8 cellular contexts compared by ENCODE assay signal in the genomic region with DNA sequence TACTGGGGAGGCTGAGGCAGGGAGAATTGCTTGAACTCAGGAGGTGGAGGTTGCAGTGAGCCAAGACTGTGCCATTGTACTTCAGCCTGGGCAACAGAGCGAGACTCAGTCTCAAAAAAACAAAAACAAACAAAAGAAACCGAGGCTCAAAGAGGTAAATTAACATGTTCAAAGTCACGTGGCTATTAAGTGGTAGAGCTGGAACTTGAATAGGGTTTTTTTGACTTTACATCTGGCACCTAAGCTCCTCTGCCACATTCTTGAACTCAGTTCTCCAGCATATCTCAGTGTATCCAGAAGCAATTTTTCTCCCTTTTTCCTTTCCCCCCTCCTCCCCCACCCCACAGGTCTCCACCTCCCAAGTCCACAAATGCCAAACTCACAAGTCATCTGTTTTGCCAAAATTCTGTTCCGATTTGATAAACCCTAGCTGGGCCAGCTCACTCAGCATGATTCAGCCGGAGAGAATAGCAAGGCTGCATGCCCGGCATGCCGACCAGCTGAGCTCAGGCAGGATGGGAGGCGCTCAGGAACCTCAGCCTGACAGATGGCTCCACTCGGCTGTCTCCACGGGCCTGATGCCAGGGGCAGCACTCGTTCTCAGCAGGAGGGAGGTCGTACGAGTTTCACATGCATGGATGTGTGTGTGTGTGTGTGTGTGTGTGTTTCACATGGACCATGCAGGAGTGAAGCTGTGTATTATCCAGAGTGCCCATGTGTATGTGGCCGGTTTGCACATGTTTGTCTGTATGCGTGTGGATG.
A peak's percentile ranks its signal among the peaks of the same experiment; 100 is the strongest.
DNase-seq lines count a peak whose midpoint lies in the region; ATAC-seq, FAIRE-seq and TF ChIP-seq lines count a peak whose summit lies in the region.

No MANE protein-coding gene starts in this region.

- H4K20me1 ChIP-seq in H9 (ENCODE audit: control insufficient read depth, insufficient read depth, insufficient read length) (peaks cover 3% of the 10 kb centered on the region), endothelial cell of umbilical vein (replicated peaks; ENCODE audit: control insufficient read depth, extremely low read depth, insufficient read depth, low read length) (no peaks in the 10 kb centered on the region)

- TSS peak; percentile 74 for BruUV-seq in endothelial cell of umbilical vein (replicated peaks; lab: Mats Ljungman, UMichigan)

- WGBS in H9 (ENCODE audit: extremely low coverage, insufficient read length, low lambda C conversion rate) = no CpG with 5 or more reads among the region's 15 CpGs
- 16% methylated on average over 15 of the region's 15 CpGs for WGBS in lower leg skin, 2 donors

- H2AK5ac ChIP-seq in H9 (ENCODE audit: insufficient read length, low read length) = no peak overlapping the region

- no peak overlapping the region for H2BK5ac ChIP-seq in H9 (ENCODE audit: insufficient read length, low read length)

- CTCF ChIA-PET in endothelial cell of umbilical vein (lab: Charles Lee) = interaction anchor here (0.6 to 9.5 kb wide), 10 partner anchors 9 to 120 kb away, joined by 3 to 261 read pairs (median 4); no protein-coding TSS in a partner anchor
- CTCF ChIA-PET in activated CD8-positive, alpha-beta memory T cell treated with anti-CD3 and anti-CD28 coated beads, Interleukin-2, amount 10 ng/mL, durations not matched to agents 7 days and 5 days (lab: Charles Lee) = interaction anchor here (0.6 to 1.4 kb wide), 4 partner anchors 114 to 486 kb away, joined by 3 to 7 read pairs (median 4); no protein-coding TSS in a partner anchor

- H4K91ac ChIP-seq in H9 (ENCODE audit: insufficient read length, low read depth, low read length) = no peak overlapping the region

- no peak overlapping the region for H3T11ph ChIP-seq in H9 (ENCODE audit: low read length)

- H2BK12ac ChIP-seq in H9 (ENCODE audit: insufficient read length, low read depth, low read length) = no peak overlapping the region

- 0 out of 7 replicates have a peak overlapping the region, but pooled peaks of 1 of the 3 experiments have one; percentile 31 for H3K27ac Mint-ChIP-seq in H9
- H3K27ac Mint-ChIP-seq in activated CD8-positive, alpha-beta memory T cell treated with anti-CD3 and anti-CD28 coated beads, Interleukin-2, amount 10 ng/mL, durations not matched to agents 7 days and 5 days = no peak overlapping the region

- no peaks in the 10 kb centered on the region for H3K9me1 ChIP-seq in endothelial cell of umbilical vein (replicated peaks; ENCODE audit: control insufficient read depth, extremely low read depth, insufficient read depth, low read length)

- no peaks in the 10 kb centered on the region for H3K23me2 ChIP-seq in H9 (ENCODE audit: insufficient read length, low read depth, low read length, poor library complexity, severe bottlenecking)

- POLR2A ChIA-PET in endothelial cell of umbilical vein (lab: Charles Lee) = interaction anchor here (0.5 to 1.3 kb wide), 10 partner anchors 17 to 172 kb away, joined by 3 to 8 read pairs (median 3); no protein-coding TSS in a partner anchor

- H3K18ac ChIP-seq in H9 (ENCODE audit: insufficient read length, low read depth, low read length) = no peak overlapping the region

- H3K27me3 ChIP-seq in H9 (ENCODE audit: insufficient read depth, low read length) = no peaks in the 10 kb centered on the region
- no peaks in the 10 kb centered on the region for H3K27me3 ChIP-seq in NT2/D1 (ENCODE audit: insufficient read depth, insufficient read length)
- H3K27me3 ChIP-seq in endothelial cell of umbilical vein (ENCODE audit: control insufficient read depth in 2 of 2, insufficient read depth in 2 of 2, low read length in 2 of 2) = no peaks in the 10 kb centered on the region
- H3K27me3 ChIP-seq in uterus = no peaks in the 10 kb centered on the region

- H3K79me1 ChIP-seq in H9 (ENCODE audit: insufficient read depth, low read depth, low read length, poor library complexity, severe bottlenecking) = no peaks in the 10 kb centered on the region

- no peak overlapping the region for H4K8ac ChIP-seq in H9 (replicated peaks; ENCODE audit: insufficient read length, low read depth, low read length)

- H3K56ac ChIP-seq in H9 (ENCODE audit: insufficient read length, low read depth, low read length) = no peak overlapping the region

- H3K9me3 Mint-ChIP-seq in H9 = no peaks in the 10 kb centered on the region
- H3K9me3 Mint-ChIP-seq in activated CD8-positive, alpha-beta memory T cell treated with anti-CD3 and anti-CD28 coated beads, Interleukin-2, amount 10 ng/mL, durations not matched to agents 7 days and 5 days (ENCODE audit: low read depth) = no peaks in the 10 kb centered on the region

- no peak overlapping the region for H2BK120ac ChIP-seq in H9 (ENCODE audit: low read depth, low read length, poor library complexity, severe bottlenecking)

- no peak for ATAC-seq in HG03025 (IDR thresholded peaks at IDR 0.05; ENCODE audit: low FRiP score, unreplicated experiment)
- ATAC-seq in activated CD8-positive, alpha-beta memory T cell treated with anti-CD3 and anti-CD28 coated beads, Interleukin-2, amount 10 ng/mL, durations not matched to agents 7 days and 5 days = no peak

- no peak for TF ChIP-seq CTCF in H9 (conservative IDR thresholded peaks at IDR 0.05)
- no peak for TF ChIP-seq CTCF in endothelial cell of umbilical vein (IDR thresholded peaks at IDR 0.05; ENCODE audit: extremely low read depth in 1 of 2, insufficient read depth in 1 of 2, low read depth in 1 of 2, low read length in 2 of 2)
- no peak for TF ChIP-seq CTCF in lower leg skin (IDR thresholded peaks at IDR 0.05)
- TF ChIP-seq CTCF in uterus (IDR thresholded peaks at IDR 0.05) = no peak
- no peak for TF ChIP-seq CTCF in D721Med (IDR thresholded peaks at IDR 0.05; ENCODE audit: insufficient read depth, missing control alignments)

- H3K36me3 ChIP-seq in NT2/D1 (ENCODE audit: insufficient read depth, insufficient read length, low read length) (no peaks in the 10 kb centered on the region), endothelial cell of umbilical vein (ENCODE audit: control insufficient read depth in 2 of 2, extremely low read depth in 1 of 2, insufficient read depth in 2 of 2, low read length in 2 of 2) (no peaks in the 10 kb centered on the region), uterus (no peaks in the 10 kb centered on the region)

- H3K4me3 Mint-ChIP-seq in H9 = no peak overlapping the region
- H3K4me3 Mint-ChIP-seq in activated CD8-positive, alpha-beta memory T cell treated with anti-CD3 and anti-CD28 coated beads, Interleukin-2, amount 10 ng/mL, durations not matched to agents 7 days and 5 days = no peak overlapping the region

- no peak overlapping the region for H2BK15ac ChIP-seq in H9 (ENCODE audit: low read depth, low read length)

- H3K27ac ChIP-seq in H9 (ENCODE audit: insufficient read length, low read depth, low read length) (no peak overlapping the region), endothelial cell of umbilical vein (ENCODE audit: insufficient read depth, low read depth, low read length) (peak overlapping the region; percentile 69), uterus (peak overlapping the region; percentile 43 to 68)

- no peak overlapping the region for H2BK20ac ChIP-seq in H9 (ENCODE audit: low read depth, low read length, poor library complexity, severe bottlenecking)

- H3K79me2 ChIP-seq in H9 (ENCODE audit: insufficient read depth, low read length) (no peaks in the 10 kb centered on the region), endothelial cell of umbilical vein (ENCODE audit: control insufficient read depth, insufficient read depth, low read length) (no peaks in the 10 kb centered on the region)

- H3K9me3 ChIP-seq in H9 (ENCODE audit: control insufficient read depth, low read depth, low read length) = no peaks in the 10 kb centered on the region
- no peaks in the 10 kb centered on the region for H3K9me3 ChIP-seq in NT2/D1 (ENCODE audit: insufficient read depth, low read length)
- H3K9me3 ChIP-seq in endothelial cell of umbilical vein (replicated peaks; ENCODE audit: control insufficient read depth, insufficient read depth, low read length) = no peaks in the 10 kb centered on the region
- H3K9me3 ChIP-seq in uterus = no peaks in the 10 kb centered on the region

- peak; percentile 98 for FAIRE-seq in endothelial cell of umbilical vein (lab: Jason Lieb, UNC)
- FAIRE-seq in D721Med (lab: Jason Lieb, UNC) = no peak

- no peak overlapping the region for H3K9ac ChIP-seq in H9 (ENCODE audit: extremely low read depth, insufficient read length, low read length)
- H3K9ac ChIP-seq in NT2/D1 (ENCODE audit: insufficient read length, low read depth) = peak overlapping the region; percentile 16
- H3K9ac ChIP-seq in endothelial cell of umbilical vein (replicated peaks; ENCODE audit: extremely low read depth, insufficient read depth, low read length) = peak overlapping the region; percentile 21

- H3K23ac ChIP-seq in H9 (ENCODE audit: insufficient read length, low read depth, low read length) = no peak overlapping the region

- H3K4me1 Mint-ChIP-seq in H9 = peaks cover 8 to 12% of the 10 kb centered on the region in 2 experiments
- peaks cover 9% of the 10 kb centered on the region for H3K4me1 Mint-ChIP-seq in activated CD8-positive, alpha-beta memory T cell treated with anti-CD3 and anti-CD28 coated beads, Interleukin-2, amount 10 ng/mL, durations not matched to agents 7 days and 5 days

- intact Hi-C loops in endothelial cell of umbilical vein (cut with micrococcal nuclease) (loop anchor here (1.0 to 2.0 kb wide), 6 partner anchors 24 to 122 kb away; partner anchors contain the start of genes COPB1 and RRAS2), lower leg skin (cut with DNase I; ENCODE audit: low total_unique reads) (no loop called here), uterus (cut with DNase I; ENCODE audit: low total_unique reads) (no loop called here)

- DNase-seq in H9 (peak; percentile 90), NT2/D1 (ENCODE audit: low read depth, low spot score) (peak; percentile 82), endothelial cell of umbilical vein (ENCODE audit: low read depth, low spot score) (peak; percentile 98), lower leg skin (ENCODE audit: low spot score in 2 of 2) (peak; percentile 60 to 93), uterus (peak; percentile 85 to 87), D721Med (ENCODE audit: insufficient read length, low spot score) (no peak)
- DNase-seq in activated CD8-positive, alpha-beta memory T cell treated with anti-CD3 and anti-CD28 coated beads, Interleukin-2, amount 10 ng/mL, durations not matched to agents 7 days and 5 days = no peak

- H4K5ac ChIP-seq in H9 (ENCODE audit: insufficient read length, low read depth, low read length) = no peak overlapping the region

- H3K4me1 ChIP-seq in H9 (ENCODE audit: insufficient read depth, low read length) = peaks cover 3% of the 10 kb centered on the region
- peaks cover 4% of the 10 kb centered on the region for H3K4me1 ChIP-seq in NT2/D1 (ENCODE audit: insufficient read depth, insufficient read length)
- peaks cover 44% of the 10 kb centered on the region for H3K4me1 ChIP-seq in endothelial cell of umbilical vein (ENCODE audit: control insufficient read depth, extremely low read depth, insufficient read depth, low read length)
- peaks cover 6 to 9% of the 10 kb centered on the region in 2 donors for H3K4me1 ChIP-seq in uterus

- no peak overlapping the region for H3K4ac ChIP-seq in H9 (ENCODE audit: low read depth, low read length)

- peaks cover 4% of the 10 kb centered on the region for H3K27me3 Mint-ChIP-seq in H9 (ENCODE audit: low read depth)
- no peaks in the 10 kb centered on the region for H3K27me3 Mint-ChIP-seq in activated CD8-positive, alpha-beta memory T cell treated with anti-CD3 and anti-CD28 coated beads, Interleukin-2, amount 10 ng/mL, durations not matched to agents 7 days and 5 days

- H3K36me3 Mint-ChIP-seq in H9 (ENCODE audit: insufficient read depth in 1 of 3, low read depth in 3 of 3) = no peaks in the 10 kb centered on the region
- H3K36me3 Mint-ChIP-seq in activated CD8-positive, alpha-beta memory T cell treated with anti-CD3 and anti-CD28 coated beads, Interleukin-2, amount 10 ng/mL, durations not matched to agents 7 days and 5 days = no peaks in the 10 kb centered on the region

- H3K4me3 ChIP-seq in NT2/D1 (ENCODE audit: insufficient read length, low read depth) = no peak overlapping the region
- no peak overlapping the region for H3K4me3 ChIP-seq in endothelial cell of umbilical vein (replicated peaks in 1 of 3; ENCODE audit: insufficient read depth in 1 of 3, low read depth in 1 of 3, low read length in 3 of 3)
- H3K4me3 ChIP-seq in lower leg skin (ENCODE audit: low read depth, poor library complexity, severe bottlenecking) = no peak overlapping the region
- H3K4me3 ChIP-seq in uterus = no peak overlapping the region

- dilution Hi-C loops in endothelial cell of umbilical vein (cut with MboI; ENCODE audit: extremely low pct_ligation_motif_present, low sequenced_read_pairs) = no loop called here

- H3K4me2 ChIP-seq in H9 (ENCODE audit: insufficient read depth, insufficient read length, low read length) (peak overlapping the region; percentile 12), endothelial cell of umbilical vein (ENCODE audit: insufficient read depth, low read length) (peak overlapping the region; percentile 5)

- TF ChIP-seq POLR2A in endothelial cell of umbilical vein (IDR thresholded peaks at IDR 0.05; ENCODE audit: low read depth, low read length) = peak; percentile 69
- TF ChIP-seq POLR2A in lower leg skin (IDR thresholded peaks at IDR 0.05) = no peak
- TF ChIP-seq POLR2A in uterus (IDR thresholded peaks at IDR 0.05) = no peak

- no peak overlapping the region for H2AFZ ChIP-seq in H9 (ENCODE audit: low read length)
- no peak overlapping the region for H2AFZ ChIP-seq in endothelial cell of umbilical vein (ENCODE audit: low read depth, low read length)

- H3K14ac ChIP-seq in H9 (ENCODE audit: insufficient read depth, low read length) = no peak overlapping the region

Comparison
In these comparisons a context has a peak if more than half of its experiments do, and no peak if none do; other contexts are left out.
1. DNase-seq: peak in H9 (single experiment), NT2/D1 (single experiment), endothelial cell of umbilical vein (single experiment), lower leg skin (2 of 2) and uterus (2 of 2); none in D721Med (single experiment) and activated CD8-positive, alpha-beta memory T cell treated with anti-CD3 and anti-CD28 coated beads, Interleukin-2, amount 10 ng/mL, durations not matched to agents 7 days and 5 days (single experiment).